In the genomic region with DNA sequence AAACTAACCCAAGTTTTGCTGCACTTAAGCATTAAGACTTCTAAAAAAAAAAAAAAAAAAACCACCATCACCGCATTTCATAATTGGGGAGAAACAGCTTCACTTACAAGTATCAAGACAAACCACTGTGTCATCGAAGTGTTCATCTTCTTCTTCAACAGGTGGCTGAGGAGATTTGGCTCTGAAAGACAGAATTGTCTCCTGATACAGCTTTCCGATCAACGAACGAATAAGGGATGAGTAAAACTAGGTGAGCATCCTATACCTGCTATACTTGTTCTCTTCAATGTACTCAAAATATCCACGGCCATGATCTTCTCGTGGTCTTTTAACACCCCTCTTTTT, we compare ENCODE assay signal across 8 cellular contexts. TPM values are rescaled to one million over a fixed set of nuclear protein-coding genes. Genes with fewer than 3 reads are reported as not detected.
A peak's percentile ranks its signal among the peaks of the same experiment; 100 is the strongest.
DNase-seq lines count a peak whose midpoint lies in the region; ATAC-seq and TF ChIP-seq lines count a peak whose summit lies in the region.

No MANE protein-coding gene starts in this region.

- CTCF ChIA-PET in GM10248 (lab: Yijun Ruan, JAX) = interaction anchor here (0.7 to 18.3 kb wide), 7 partner anchors 9 to 180 kb away, joined by 3 to 204 read pairs (median 6); a partner anchor contains a TSS

- peaks cover 46 to 68% of the 10 kb centered on the region in 2 donors for H3K4me1 Mint-ChIP-seq in natural killer cell treated with Interleukin-12 subunit alpha and Interleukin-12 subunit beta and Interleukin-15 and Interleukin-18, amount 100 ng/mL, for 72 hours (ENCODE audit: low read depth in 2 of 2)

- POLR2A ChIA-PET in GM10248 (lab: Yijun Ruan, JAX) = interaction anchor here (0.7 to 1.0 kb wide), 2 partner anchors 108 to 170 kb away, joined by 3 to 5 read pairs; no protein-coding TSS in a partner anchor

- H3K27ac ChIP-seq in coronary artery = peak overlapping the region; percentile 100

- DNase-seq in ELR (ENCODE audit: low read depth) (peak; percentile 25), NCI-H1694 treated with DMSO at 0.1 percent for 48 hours (lab: John Stamatoyannopoulos, UW) (peak; percentile 27), coronary artery (ENCODE audit: low spot score) (no peak), GM10248 (ENCODE audit: extremely low spot score) (no peak), GM19238 (ENCODE audit: insufficient read length, low spot score) (no peak), inferior parietal cortex (ENCODE audit: extremely low spot score) (no peak)
- no peak for DNase-seq in natural killer cell treated with Interleukin-12 subunit alpha and Interleukin-12 subunit beta and Interleukin-15 and Interleukin-18, amount 100 ng/mL, for 72 hours (ENCODE audit: low spot score)

- H3K27ac Mint-ChIP-seq in natural killer cell treated with Interleukin-12 subunit alpha and Interleukin-12 subunit beta and Interleukin-15 and Interleukin-18, amount 100 ng/mL, for 72 hours = peak overlapping the region; percentile 94 to 96

- ATAC-seq in natural killer cell treated with Interleukin-12 subunit alpha and Interleukin-12 subunit beta and Interleukin-15 and Interleukin-18, amount 100 ng/mL, for 72 hours = no peak
- ATAC-seq in HG03521 (IDR thresholded peaks at IDR 0.05; ENCODE audit: unreplicated experiment) = no peak

- no peak for TF ChIP-seq CTCF in coronary artery (IDR thresholded peaks at IDR 0.05)
- no peak for TF ChIP-seq CTCF in GM10248 (IDR thresholded peaks at IDR 0.05; ENCODE audit: control extremely low read depth, extremely low read depth, low read depth, missing control alignments)

- H3K36me3 Mint-ChIP-seq in natural killer cell treated with Interleukin-12 subunit alpha and Interleukin-12 subunit beta and Interleukin-15 and Interleukin-18, amount 100 ng/mL, for 72 hours = peaks cover 57% of the 10 kb centered on the region

- H3K4me3 ChIP-seq in coronary artery = peak overlapping the region; percentile 98

- no peaks in the 10 kb centered on the region for H3K9me3 Mint-ChIP-seq in natural killer cell treated with Interleukin-12 subunit alpha and Interleukin-12 subunit beta and Interleukin-15 and Interleukin-18, amount 100 ng/mL, for 72 hours

- no peaks in the 10 kb centered on the region for H3K27me3 Mint-ChIP-seq in natural killer cell treated with Interleukin-12 subunit alpha and Interleukin-12 subunit beta and Interleukin-15 and Interleukin-18, amount 100 ng/mL, for 72 hours

- H3K4me3 Mint-ChIP-seq in natural killer cell treated with Interleukin-12 subunit alpha and Interleukin-12 subunit beta and Interleukin-15 and Interleukin-18, amount 100 ng/mL, for 72 hours = peak overlapping the region; percentile 98

RNA-seq across cellular contexts. Expression of a gene that starts 2.0 kb away (rescaled TPM):
- 100 to 1,000 TPM; 403 to 475 TPM for total RNA-seq in natural killer cell treated with Interleukin-12 subunit alpha and Interleukin-12 subunit beta and Interleukin-15 and Interleukin-18, amount 100 ng/mL, for 72 hours

RNA-seq across cellular contexts. Expression of a gene that starts 26.9 kb away (rescaled TPM):
- total RNA-seq in natural killer cell treated with Interleukin-12 subunit alpha and Interleukin-12 subunit beta and Interleukin-15 and Interleukin-18, amount 100 ng/mL, for 72 hours = 10 to 100 TPM; 21.3 to 31.4 TPM

Comparison
In these comparisons a context has a peak if more than half of its experiments do, and no peak if none do; other contexts are left out.
1. DNase-seq: peak in ELR (single experiment) and NCI-H1694 treated with DMSO at 0.1 percent for 48 hours (single experiment); none in coronary artery (single experiment), natural killer cell treated with Interleukin-12 subunit alpha and Interleukin-12 subunit beta and Interleukin-15 and Interleukin-18, amount 100 ng/mL, for 72 hours (single experiment), GM10248 (single experiment), GM19238 (single experiment) and inferior parietal cortex (single experiment).